In the genomic region with DNA sequence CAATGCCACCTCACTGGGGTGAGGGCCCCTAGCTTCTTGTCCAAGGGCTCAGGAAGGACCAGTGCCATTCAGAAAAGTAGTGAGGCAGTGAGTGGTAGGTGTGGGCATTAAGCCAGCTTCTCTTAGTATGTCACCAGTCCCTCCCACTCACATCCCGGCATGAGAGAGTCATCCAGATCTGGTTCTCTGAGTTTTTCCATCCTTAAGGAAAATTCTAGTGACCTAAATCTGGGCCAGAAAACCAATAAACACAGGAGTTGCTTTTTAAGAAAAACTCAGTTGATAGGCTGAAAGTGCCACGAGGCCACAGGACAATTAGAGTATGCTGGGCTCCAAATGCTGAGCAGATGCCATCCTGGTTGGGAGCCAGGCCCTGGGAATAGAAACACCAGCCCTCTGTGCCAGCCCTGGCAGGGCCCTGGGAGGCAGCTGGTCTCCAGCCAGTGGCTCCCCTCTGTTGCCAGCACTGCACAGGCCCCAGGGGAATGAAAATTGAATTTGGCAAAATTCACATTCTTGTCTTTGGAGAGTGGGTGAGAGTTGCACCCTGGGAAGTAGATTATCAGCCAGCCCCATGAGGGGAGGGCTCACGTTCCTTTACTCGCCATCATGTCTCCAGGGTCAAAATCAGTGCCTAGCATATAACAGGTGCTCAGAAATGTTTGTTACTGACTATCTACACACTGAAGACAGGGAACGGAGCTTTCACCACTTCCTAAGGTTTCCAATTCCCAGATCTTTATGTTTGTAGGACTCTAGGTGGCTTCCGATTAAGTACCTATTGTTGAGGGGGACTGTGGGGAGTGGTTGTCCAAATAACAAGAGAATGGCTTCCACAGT, we compare ENCODE assay signal across 11 cellular contexts. TPM values are rescaled to one million over a fixed set of nuclear protein-coding genes. Genes with fewer than 3 reads are reported as not detected.
DNase-seq lines count a peak whose midpoint lies in the region; ATAC-seq and TF ChIP-seq lines count a peak whose summit lies in the region.
"Had no signal": no experiment of that assay in that cellular context is flagged by ENCODE, and none has a peak within 500 bp of the region (broad histone marks: within the 10 kb centered on the region; RNA-seq: fewer than 3 reads in every experiment).

No MANE protein-coding gene starts in this region.

- H3K4me2 ChIP-seq in smooth muscle cell = peak overlapping the region; percentile 57

- H3K4me3 ChIP-seq in smooth muscle cell = no peak overlapping the region

- H3K79me2 ChIP-seq in smooth muscle cell (ENCODE audit: low read depth) = no peaks in the 10 kb centered on the region

- H3K27ac Mint-ChIP-seq in activated naive CD4-positive, alpha-beta T cell treated with anti-CD3 and anti-CD28 coated beads, Interleukin-2, amount 10 ng/mL, durations not matched to agents 7 days and 5 days = no peak overlapping the region
- H3K27ac Mint-ChIP-seq: nephron progenitor cell had no signal

- H2AFZ ChIP-seq in smooth muscle cell (ENCODE audit: low read depth) = no peak overlapping the region

- peak overlapping the region; percentile 4 for H3K9ac ChIP-seq in smooth muscle cell (ENCODE audit: low read depth)

- CTCF ChIA-PET in activated naive CD4-positive, alpha-beta T cell treated with anti-CD3 and anti-CD28 coated beads, Interleukin-2, amount 10 ng/mL, durations not matched to agents 7 days and 5 days (lab: Charles Lee) = no interaction called here

- H3K27me3 Mint-ChIP-seq in activated naive CD4-positive, alpha-beta T cell treated with anti-CD3 and anti-CD28 coated beads, Interleukin-2, amount 10 ng/mL, durations not matched to agents 7 days and 5 days = peaks cover 24% of the 10 kb centered on the region

- peaks cover 15% of the 10 kb centered on the region for H3F3A ChIP-seq in smooth muscle cell (ENCODE audit: low read depth)

- no peaks in the 10 kb centered on the region for H3K36me3 Mint-ChIP-seq in activated naive CD4-positive, alpha-beta T cell treated with anti-CD3 and anti-CD28 coated beads, Interleukin-2, amount 10 ng/mL, durations not matched to agents 7 days and 5 days

- H3K9me3 ChIP-seq in smooth muscle cell (replicated peaks; ENCODE audit: low read depth) = no peaks in the 10 kb centered on the region

- H4K20me1 ChIP-seq in smooth muscle cell (ENCODE audit: low read depth) = no peaks in the 10 kb centered on the region

- ATAC-seq in Right ventricle myocardium superior (ENCODE audit: poor library complexity) = peak; percentile 97

- H3K27me3 ChIP-seq in smooth muscle cell (ENCODE audit: low read depth) = peaks cover 7% of the 10 kb centered on the region

- H3K4me1 ChIP-seq in smooth muscle cell (ENCODE audit: low read depth) = peaks cover 5% of the 10 kb centered on the region

- intact Hi-C loops in Right ventricle myocardium superior (cut with DNase I) = no loop called here

- DNase-seq in H4 (ENCODE audit: low spot score) (peak; percentile 85), amniotic stem cell (lab: John Stamatoyannopoulos, UW) (peak; percentile 43), Right ventricle myocardium superior (peak; percentile 83), smooth muscle cell (lab: John Stamatoyannopoulos, UW; ENCODE audit: unreplicated experiment) (peak; percentile 26), NCI-H187 treated with DMSO at 0.1 percent for 48 hours (lab: John Stamatoyannopoulos, UW) (no peak), 8988T (no peak), NCI-H526 treated with DMSO at 0.1 percent for 48 hours (lab: John Stamatoyannopoulos, UW) (no peak)
- DNase-seq in activated naive CD4-positive, alpha-beta T cell treated with anti-CD3 and anti-CD28 coated beads, Interleukin-2, amount 10 ng/mL, durations not matched to agents 7 days and 5 days = no peak
- DNase-seq: erythroblast, KG1, nephron progenitor cell had no signal

- no peak overlapping the region for H3K4me3 Mint-ChIP-seq in activated naive CD4-positive, alpha-beta T cell treated with anti-CD3 and anti-CD28 coated beads, Interleukin-2, amount 10 ng/mL, durations not matched to agents 7 days and 5 days
- H3K4me3 Mint-ChIP-seq: nephron progenitor cell had no signal

- peak overlapping the region; percentile 73 for H3K27ac ChIP-seq in smooth muscle cell (ENCODE audit: low read depth)

- H3K4me1 Mint-ChIP-seq in activated naive CD4-positive, alpha-beta T cell treated with anti-CD3 and anti-CD28 coated beads, Interleukin-2, amount 10 ng/mL, durations not matched to agents 7 days and 5 days = no peaks in the 10 kb centered on the region

- no peak for TF ChIP-seq CTCF in smooth muscle cell (IDR thresholded peaks at IDR 0.05; ENCODE audit: borderline replicate concordance, insufficient read depth, poor library complexity, severe bottlenecking)

- no peaks in the 10 kb centered on the region for H3K36me3 ChIP-seq in smooth muscle cell (ENCODE audit: low read depth)

- WGBS in smooth muscle cell (ENCODE audit: low lambda C conversion rate) = 67% methylated on average over 6 of the region's 6 CpGs

- no peaks in the 10 kb centered on the region for H3K9me3 Mint-ChIP-seq in activated naive CD4-positive, alpha-beta T cell treated with anti-CD3 and anti-CD28 coated beads, Interleukin-2, amount 10 ng/mL, durations not matched to agents 7 days and 5 days
- H3K9me3 Mint-ChIP-seq: nephron progenitor cell had no signal

RNA-seq across cellular contexts. Expression of a gene that starts 52.8 kb away (rescaled TPM):
- 4.0 and 4.6 TPM in 2 replicates for total RNA-seq in H4 (2014; rRNA removed; shearing (Covaris generic))
- total RNA-seq in Right ventricle myocardium superior (16.6 TPM), smooth muscle cell (19.0 and 40.9 TPM in 2 replicates)
- polyA plus RNA-seq in smooth muscle cell = 54.4 and 73.4 TPM in 2 replicates

Comparison
In these comparisons a context has a peak if more than half of its experiments do, and no peak if none do; other contexts are left out.
1. DNase-seq: peak in H4 (single experiment), amniotic stem cell (single experiment), Right ventricle myocardium superior (single experiment) and smooth muscle cell (single experiment); none in NCI-H187 treated with DMSO at 0.1 percent for 48 hours (single experiment), 8988T (single experiment), activated naive CD4-positive, alpha-beta T cell treated with anti-CD3 and anti-CD28 coated beads, Interleukin-2, amount 10 ng/mL, durations not matched to agents 7 days and 5 days (single experiment) and NCI-H526 treated with DMSO at 0.1 percent for 48 hours (single experiment).